30 cellular contexts compared by ENCODE assay signal in the genomic region with DNA sequence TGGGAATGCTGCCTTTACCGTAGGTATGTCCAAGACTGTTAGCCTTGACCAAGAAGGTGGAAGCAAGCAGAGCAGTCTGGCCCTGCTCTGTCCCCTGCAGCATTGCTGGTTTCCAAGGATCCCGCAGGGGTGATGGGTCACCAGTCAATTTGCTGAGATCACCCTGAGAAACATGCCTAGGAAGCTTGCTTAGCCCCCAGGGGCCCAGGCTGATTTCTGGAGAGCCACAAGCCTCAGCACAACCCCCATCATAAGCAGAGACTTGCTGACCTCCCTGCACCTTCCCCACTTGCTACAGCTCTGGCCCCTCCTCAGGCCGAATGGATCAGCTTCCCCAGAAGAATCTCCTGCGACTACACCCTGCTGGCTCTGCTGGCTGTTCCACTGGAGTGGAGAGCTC. TPM values are rescaled to one million over a fixed set of nuclear protein-coding genes. Genes with fewer than 3 reads are reported as not detected.
DNase-seq lines count a peak whose midpoint lies in the region; TF ChIP-seq lines count a peak whose summit lies in the region.
"Had no signal": no experiment of that assay in that cellular context is flagged by ENCODE, and none has a peak within 500 bp of the region (broad histone marks: within the 10 kb centered on the region; RNA-seq: fewer than 3 reads in every experiment).

No MANE protein-coding gene starts in this region.

- peaks cover 36% of the 10 kb centered on the region for H3K27me3 Mint-ChIP-seq in osteocyte (ENCODE audit: unreplicated experiment)

- H3K9me3 ChIP-seq in trophoblast cell (ENCODE audit: insufficient read depth, low read depth, low read length), result peaks cover 3% of the 10 kb centered on the region
- H3K9me3 ChIP-seq: BE2C had no signal

- no peak overlapping the region for H2BK12ac ChIP-seq in trophoblast cell (ENCODE audit: low read length)

- no peak overlapping the region for H4K91ac ChIP-seq in trophoblast cell (ENCODE audit: low read depth, low read length)

- H3K9me3 Mint-ChIP-seq in osteocyte (ENCODE audit: unreplicated experiment), result no peaks in the 10 kb centered on the region

- H3K4me3 Mint-ChIP-seq in osteocyte (ENCODE audit: unreplicated experiment), result no peak overlapping the region
- H3K4me3 Mint-ChIP-seq: CD14-positive monocyte had no signal

- POLR2A ChIA-PET in GM10248 (lab: Yijun Ruan, JAX), result no interaction called here

- no peaks in the 10 kb centered on the region for H3K4me1 Mint-ChIP-seq in osteocyte (ENCODE audit: unreplicated experiment)
- H3K4me1 Mint-ChIP-seq: CD14-positive monocyte had no signal

- H3K36me3 ChIP-seq in trophoblast cell (ENCODE audit: control insufficient read depth in 1 of 2, insufficient read depth in 2 of 2, low read length in 2 of 2), result peaks cover 0 to 7% of the 10 kb centered on the region in 2 experiments
- H3K36me3 ChIP-seq: BE2C had no signal

- H3K79me2 ChIP-seq in trophoblast cell (ENCODE audit: control insufficient read depth, insufficient read depth, low read length, poor library complexity), result no peaks in the 10 kb centered on the region

- H3K9ac ChIP-seq in trophoblast cell (ENCODE audit: low read length), result no peak overlapping the region

- H3K79me1 ChIP-seq in trophoblast cell (ENCODE audit: low read length), result no peaks in the 10 kb centered on the region

- no peak overlapping the region for H3K23ac ChIP-seq in trophoblast cell (ENCODE audit: low read length)

- no peak overlapping the region for H2BK120ac ChIP-seq in trophoblast cell (ENCODE audit: insufficient read depth, low read length, poor library complexity)

- H3K27ac ChIP-seq in trophoblast cell (ENCODE audit: low read depth, low read length), result peak overlapping the region; percentile 58
- H3K27ac ChIP-seq: 22Rv1, HL-60, PC-9 had no signal

- no peak overlapping the region for H3K14ac ChIP-seq in trophoblast cell (ENCODE audit: low read length)

- no peak overlapping the region for H2BK5ac ChIP-seq in trophoblast cell (ENCODE audit: low read depth, low read length, poor library complexity)

- H2AFZ ChIP-seq in trophoblast cell (ENCODE audit: insufficient read depth, low read length, poor library complexity), result no peak overlapping the region
- H2AFZ ChIP-seq: PC-9 had no signal

- no CpG with 5 or more reads among the region's 4 CpGs for WGBS in trophoblast cell (ENCODE audit: extremely low coverage, insufficient coverage, insufficient read length)

- no peak overlapping the region for H4K8ac ChIP-seq in trophoblast cell (ENCODE audit: low read depth, low read length)

- DNase-seq in EL, result peak; percentile 87
- peak; percentile 90 for DNase-seq in M059J (ENCODE audit: low read depth)
- peak; percentile 60 for DNase-seq in choroid plexus epithelial cell (ENCODE audit: low read depth)
- no peak for DNase-seq in trophoblast cell
- no peak for DNase-seq in GM10248 (ENCODE audit: extremely low spot score)
- DNase-seq in osteocyte (ENCODE audit: extremely low spot score, unreplicated experiment), result no peak
- DNase-seq in amygdala (lab: John Stamatoyannopoulos, UW), result no peak
- DNase-seq: BE2C; Calu3; DND-41; HCEC 1CT; Kasumi-1; MV-4-11; NCI-H1105; NCI-H1436 treated with DMSO at 0.1 percent for 48 hours; NCI-H187 treated with DMSO at 0.1 percent for 48 hours; NCI-H446; NCI-H524 treated with DMSO at 0.1 percent for 48 hours; NCI-H82; NK-92 treated with Interleukin-12 subunit alpha and Interleukin-12 subunit beta, amount 100 ng/mL, for 24 hours; PC-9; RPMI8226; SHP77 had no signal

- H4K12ac ChIP-seq in trophoblast cell (ENCODE audit: low read depth, low read length), result no peak overlapping the region

- H2AK5ac ChIP-seq in trophoblast cell (ENCODE audit: low read length), result no peak overlapping the region

- no peak overlapping the region for H3K4me2 ChIP-seq in trophoblast cell (ENCODE audit: low read length)
- H3K4me2 ChIP-seq: PC-9 had no signal

- H3K27ac Mint-ChIP-seq in osteocyte (ENCODE audit: unreplicated experiment), result no peak overlapping the region
- H3K27ac Mint-ChIP-seq: CD14-positive monocyte had no signal

- H3K36me3 Mint-ChIP-seq in osteocyte (ENCODE audit: unreplicated experiment), result no peaks in the 10 kb centered on the region
- H3K36me3 Mint-ChIP-seq: CD14-positive monocyte had no signal

- no peak overlapping the region for H3K18ac ChIP-seq in trophoblast cell (ENCODE audit: low read length)

- no peak overlapping the region for H3K4ac ChIP-seq in trophoblast cell (ENCODE audit: low read depth, low read length)

- CTCF ChIA-PET in GM10248 (lab: Yijun Ruan, JAX), result interaction anchor here (1.4 to 1.7 kb wide), 2 partner anchors 10 to 427 kb away, joined by 3 to 6 read pairs; no protein-coding TSS in a partner anchor

- TF ChIP-seq CTCF in choroid plexus epithelial cell (conservative IDR thresholded peaks at IDR 0.05; ENCODE audit: low read depth, low read length), result no peak
- TF ChIP-seq CTCF in GM10248 (IDR thresholded peaks at IDR 0.05; ENCODE audit: control extremely low read depth, extremely low read depth, low read depth, missing control alignments), result no peak
- no peak for TF ChIP-seq CTCF in osteocyte (IDR thresholded peaks at IDR 0.05)

- H3K4me1 ChIP-seq in trophoblast cell (ENCODE audit: control insufficient read depth in 1 of 2, insufficient read depth in 2 of 2, low read length in 2 of 2), result peaks cover 17% of the 10 kb centered on the region in 2 experiments
- H3K4me1 ChIP-seq: BE2C had no signal

- H3K4me3 ChIP-seq in choroid plexus epithelial cell (ENCODE audit: low read depth, low read length), result no peak overlapping the region
- no peak overlapping the region for H3K4me3 ChIP-seq in trophoblast cell (ENCODE audit: low read depth, low read length)
- H3K4me3 ChIP-seq: GM12878, PC-9 had no signal

- H3K27me3 ChIP-seq in trophoblast cell (ENCODE audit: insufficient read depth, low read length), result no peaks in the 10 kb centered on the region
- H3K27me3 ChIP-seq: BE2C had no signal

RNA-seq across cellular contexts. Expression of a gene that starts 21.5 kb away (rescaled TPM):
- 0.64 TPM in 1 of 2 replicates, not detected in the other for total RNA-seq in M059J (2014; rRNA removed; shearing (Covaris generic))
- polyA plus RNA-seq in trophoblast cell (2013), result 5.5 and 5.7 TPM in 2 replicates
- not detected in 2 replicates for total RNA-seq in osteocyte
- total RNA-seq: MCF 10A had no signal
- polyA plus RNA-seq: CD14-positive monocyte had no signal

RNA-seq across cellular contexts. Expression of a gene that starts 42.1 kb away (rescaled TPM):
- not detected in 2 replicates for total RNA-seq in M059J (2014; rRNA removed; shearing (Covaris generic))
- not detected in 2 replicates for polyA plus RNA-seq in trophoblast cell (2013)
- total RNA-seq in osteocyte, result not detected in 2 replicates
- total RNA-seq: Calu3, GM12878, H1, MCF 10A, PC-9, SK-MEL-5 had no signal
- polyA plus RNA-seq: CD14-positive monocyte, GM12878, H1 had no signal

Comparison
In these comparisons a context has a peak if more than half of its experiments do, and no peak if none do; other contexts are left out.
1. DNase-seq: peak in EL (single experiment), M059J (single experiment) and choroid plexus epithelial cell (single experiment); none in trophoblast cell (0 of 2), GM10248 (single experiment), osteocyte (single experiment) and amygdala (0 of 56).